In genomic region chr11:30046211-30046945, GRCh38 we compare ENCODE assay signal across 18 cellular contexts. TPM values are rescaled to one million over a fixed set of nuclear protein-coding genes. Genes with fewer than 3 reads are reported as not detected.
DNase-seq lines count a peak whose midpoint lies in the region; ATAC-seq and TF ChIP-seq lines count a peak whose summit lies in the region.
"Had no signal": no experiment of that assay in that cellular context is flagged by ENCODE, and none has a peak within 500 bp of the region (broad histone marks: within the 10 kb centered on the region; RNA-seq: fewer than 3 reads in every experiment).

No MANE protein-coding gene starts in this region.

- H3K4me3 ChIP-seq in upper lobe of right lung (no peak overlapping the region), upper lobe of left lung (no peak overlapping the region)
- H3K4me3 ChIP-seq: transverse colon had no signal

- H3K9me3 ChIP-seq in upper lobe of right lung, result no peaks in the 10 kb centered on the region
- no peaks in the 10 kb centered on the region for H3K9me3 ChIP-seq in upper lobe of left lung
- H3K9me3 ChIP-seq: Caco-2, transverse colon had no signal

- no peaks in the 10 kb centered on the region for H3K4me1 ChIP-seq in upper lobe of right lung
- no peaks in the 10 kb centered on the region for H3K4me1 ChIP-seq in upper lobe of left lung
- H3K4me1 ChIP-seq: Caco-2, transverse colon had no signal

- H3K36me3 ChIP-seq in upper lobe of right lung, result no peaks in the 10 kb centered on the region
- H3K36me3 ChIP-seq in upper lobe of left lung, result no peaks in the 10 kb centered on the region
- H3K36me3 ChIP-seq: transverse colon had no signal

- DNase-seq in NCI-H526 (lab: John Stamatoyannopoulos, UW), result peak; percentile 2 to 54
- no peak for DNase-seq in NCI-H526 treated with DMSO at 0.1 percent for 48 hours (lab: John Stamatoyannopoulos, UW)
- peak; percentile 7 for DNase-seq in HS-27A (ENCODE audit: low read depth)
- no peak for DNase-seq in upper lobe of right lung
- DNase-seq in upper lobe of left lung, result no peak
- no peak for DNase-seq in NCI-H1092 treated with DMSO at 0.1 percent for 48 hours (lab: John Stamatoyannopoulos, UW)
- DNase-seq in activated T-cell treated with anti-CD3 and anti-CD28 coated beads, Interleukin-2, amount 50 U/mL, for 1 hour, result no peak
- DNase-seq: activated CD4-positive, alpha-beta T cell treated with anti-CD3 and anti-CD28 coated beads, Interleukin-2, amount 50 U/mL, for 48 hours; Caco-2; immature natural killer cell; mammary epithelial cell; NCI-H1694 treated with DMSO at 0.1 percent for 48 hours; NCI-H69; nephron progenitor cell; stimulated activated CD4-positive, alpha-beta T cell treated with anti-CD3 and anti-CD28 coated beads, Interleukin-2, amount 100 ng/mL, for 48 hours; transverse colon had no signal

- H3K27ac ChIP-seq in upper lobe of right lung (no peak overlapping the region), upper lobe of left lung (no peak overlapping the region)
- H3K27ac ChIP-seq: transverse colon had no signal

- 54 to 56% methylated on average over 8 to 10 of the region's 10 CpGs for WGBS in upper lobe of left lung, 2 donors

- TF ChIP-seq CTCF in upper lobe of right lung (IDR thresholded peaks at IDR 0.05), result no peak
- TF ChIP-seq CTCF in upper lobe of left lung (IDR thresholded peaks at IDR 0.05), result no peak

- peak; percentile 73 for ATAC-seq in SK-N-SH treated with all-trans-retinoic acid at 6 μM for 48 hours
- peak; percentile 30 for ATAC-seq in upper lobe of right lung
- ATAC-seq in upper lobe of left lung (ENCODE audit: low FRiP score in 2 of 2), result no peak

- intact Hi-C loops in upper lobe of right lung (cut with DNase I), result no loop called here

- H3K27me3 ChIP-seq in upper lobe of right lung (no peaks in the 10 kb centered on the region), upper lobe of left lung (no peaks in the 10 kb centered on the region)
- H3K27me3 ChIP-seq: transverse colon had no signal

- TF ChIP-seq EP300 in upper lobe of left lung (IDR thresholded peaks at IDR 0.05), result no peak

- TF ChIP-seq POLR2A in upper lobe of left lung (IDR thresholded peaks at IDR 0.05), result no peak

TF ChIP-seq in SK-N-SH treated with all-trans-retinoic acid at 6 μM for 48 hours, 23 proteins besides CTCF, POLR2A, EP300 and RAD21:
- TF ChIP-seq ZNF565 (CRISPR knock-in tag; conservative IDR thresholded peaks at IDR 0.05; ENCODE audit: low read depth) (no peak), PPARA (CRISPR knock-in tag; IDR thresholded peaks at IDR 0.05; ENCODE audit: borderline replicate concordance) (no peak), TCF4 (CRISPR knock-in tag; IDR thresholded peaks at IDR 0.05; ENCODE audit: borderline replicate concordance) (no peak), ZFP30 (CRISPR knock-in tag; IDR thresholded peaks at IDR 0.05) (no peak), ISL1 (CRISPR knock-in tag; IDR thresholded peaks at IDR 0.05) (no peak), ESRRG (CRISPR knock-in tag; IDR thresholded peaks at IDR 0.05) (no peak), ZNF70 (CRISPR knock-in tag; IDR thresholded peaks at IDR 0.05) (no peak), ZNF8 (CRISPR knock-in tag; IDR thresholded peaks at IDR 0.05) (no peak), PATZ1 (CRISPR knock-in tag; IDR thresholded peaks at IDR 0.05; ENCODE audit: borderline replicate concordance) (no peak), OSR1 (CRISPR knock-in tag; IDR thresholded peaks at IDR 0.05) (no peak), CSRNP3 (CRISPR knock-in tag; IDR thresholded peaks at IDR 0.05) (no peak), POU6F1 (CRISPR knock-in tag; IDR thresholded peaks at IDR 0.05; ENCODE audit: borderline replicate concordance, low read depth) (no peak), TOX (CRISPR knock-in tag; IDR thresholded peaks at IDR 0.05; ENCODE audit: borderline replicate concordance) (no peak), ZFP3 (CRISPR knock-in tag; IDR thresholded peaks at IDR 0.05) (no peak)

RNA-seq across cellular contexts. Expression of gene KCNA4, which starts 29.5 kb away (rescaled TPM):
- total RNA-seq in upper lobe of right lung (2.1 TPM), upper lobe of left lung (1 to 10 TPM in 3 of 6 donors, under 1 TPM in 3; under 0.01 to 2.9 (median 0.90) TPM)
- total RNA-seq: activated T-helper 1 cell treated with anti-CD3 and anti-CD28 coated beads, Interleukin-12 subunit alpha, Interleukin-12 subunit beta, Interleukin-2, Interleukin-4 antibody, amounts not matched to agents 30 ng/mL and 10 ng/mL and 1 ng/mL, durations not matched to agents 14 hours and 24 hours and 36 hours; Caco-2; mammary epithelial cell; transverse colon had no signal

Comparison
In these comparisons a context has a peak if more than half of its experiments do, and no peak if none do; other contexts are left out.
1. DNase-seq: peak in NCI-H526 (2 of 2) and HS-27A (single experiment); none in NCI-H526 treated with DMSO at 0.1 percent for 48 hours (single experiment), upper lobe of right lung (single experiment), upper lobe of left lung (0 of 2), NCI-H1092 treated with DMSO at 0.1 percent for 48 hours (single experiment) and activated T-cell treated with anti-CD3 and anti-CD28 coated beads, Interleukin-2, amount 50 U/mL, for 1 hour (single experiment).
2. ATAC-seq: peak in SK-N-SH treated with all-trans-retinoic acid at 6 μM for 48 hours (single experiment) and upper lobe of right lung (single experiment); none in upper lobe of left lung (0 of 2).